13 cellular contexts compared by ENCODE assay signal in genomic region chr1:23625459-23625858, GRCh38.
"Had no signal": no experiment of that assay in that cellular context is flagged by ENCODE, and none has a peak within 500 bp of the region (broad histone marks: within the 10 kb centered on the region; RNA-seq: fewer than 3 reads in every experiment).

No MANE protein-coding gene starts in this region.

- ATAC-seq: activated CD4-positive, CD25-positive, alpha-beta regulatory T cell treated with anti-CD3 and anti-CD28 coated beads, Interleukin-2, amount 50 U/mL, for 24 hours; body of pancreas; heart right ventricle had no signal

- H3K4me3 Mint-ChIP-seq: central memory CD8-positive, alpha-beta T cell had no signal

- H3K27me3 Mint-ChIP-seq: central memory CD8-positive, alpha-beta T cell had no signal

- DNase-seq: activated CD4-positive, alpha-beta T cell treated with anti-CD3 and anti-CD28 coated beads, Interleukin-2, amount 50 U/mL, for 48 hours; activated gamma-delta T cell treated with Interleukin-2 at 50 U/mL for 16 hours; activated T-cell treated with anti-CD3 and anti-CD28 coated beads, Interleukin-2, amount 50 U/mL, for 48 hours; body of pancreas; cortex of kidney; effector CD8-positive, alpha-beta T cell; heart right ventricle; kidney; left ventricle myocardium inferior; mesendoderm; stimulated activated CD4-positive, alpha-beta T cell treated with anti-CD3 and anti-CD28 coated beads, Interleukin-4, amount 100 ng/mL, for 4 hours had no signal
